1 cellular context compared by ENCODE assay signal in the genomic region with DNA sequence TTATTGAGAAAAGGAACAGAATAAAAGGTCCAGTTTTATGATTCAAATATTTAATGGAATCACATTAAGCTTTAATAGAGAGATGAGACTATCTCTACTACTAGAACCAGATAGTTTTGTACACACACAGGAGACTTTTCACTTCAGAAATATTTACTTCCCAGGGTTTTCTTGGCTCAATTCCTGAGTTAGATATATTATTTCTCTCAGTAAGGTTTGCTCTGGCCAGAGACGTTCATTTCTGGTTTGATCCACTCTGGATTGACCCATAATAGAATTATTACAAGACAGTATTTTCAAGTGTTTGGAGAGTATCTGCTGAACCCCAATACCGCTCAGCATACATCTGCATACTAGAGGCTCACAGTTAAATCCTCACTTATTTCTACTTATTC.
TF ChIP-seq lines count a peak whose summit lies in the region.

No MANE protein-coding gene starts in this region.

TF ChIP-seq in GM23338, 12 proteins besides CTCF, POLR2A, EP300 and RAD21 (continued from another document):
- TF ChIP-seq, protein P1, sequence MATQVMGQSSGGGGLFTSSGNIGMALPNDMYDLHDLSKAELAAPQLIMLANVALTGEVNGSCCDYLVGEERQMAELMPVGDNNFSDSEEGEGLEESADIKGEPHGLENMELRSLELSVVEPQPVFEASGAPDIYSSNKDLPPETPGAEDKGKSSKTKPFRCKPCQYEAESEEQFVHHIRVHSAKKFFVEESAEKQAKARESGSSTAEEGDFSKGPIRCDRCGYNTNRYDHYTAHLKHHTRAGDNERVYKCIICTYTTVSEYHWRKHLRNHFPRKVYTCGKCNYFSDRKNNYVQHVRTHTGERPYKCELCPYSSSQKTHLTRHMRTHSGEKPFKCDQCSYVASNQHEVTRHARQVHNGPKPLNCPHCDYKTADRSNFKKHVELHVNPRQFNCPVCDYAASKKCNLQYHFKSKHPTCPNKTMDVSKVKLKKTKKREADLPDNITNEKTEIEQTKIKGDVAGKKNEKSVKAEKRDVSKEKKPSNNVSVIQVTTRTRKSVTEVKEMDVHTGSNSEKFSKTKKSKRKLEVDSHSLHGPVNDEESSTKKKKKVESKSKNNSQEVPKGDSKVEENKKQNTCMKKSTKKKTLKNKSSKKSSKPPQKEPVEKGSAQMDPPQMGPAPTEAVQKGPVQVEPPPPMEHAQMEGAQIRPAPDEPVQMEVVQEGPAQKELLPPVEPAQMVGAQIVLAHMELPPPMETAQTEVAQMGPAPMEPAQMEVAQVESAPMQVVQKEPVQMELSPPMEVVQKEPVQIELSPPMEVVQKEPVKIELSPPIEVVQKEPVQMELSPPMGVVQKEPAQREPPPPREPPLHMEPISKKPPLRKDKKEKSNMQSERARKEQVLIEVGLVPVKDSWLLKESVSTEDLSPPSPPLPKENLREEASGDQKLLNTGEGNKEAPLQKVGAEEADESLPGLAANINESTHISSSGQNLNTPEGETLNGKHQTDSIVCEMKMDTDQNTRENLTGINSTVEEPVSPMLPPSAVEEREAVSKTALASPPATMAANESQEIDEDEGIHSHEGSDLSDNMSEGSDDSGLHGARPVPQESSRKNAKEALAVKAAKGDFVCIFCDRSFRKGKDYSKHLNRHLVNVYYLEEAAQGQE (IDR thresholded peaks at IDR 0.05; ENCODE audit: unreplicated experiment), result no peak
- no peak for TF ChIP-seq EZH2phosphoT487 (IDR thresholded peaks at IDR 0.05; ENCODE audit: unreplicated experiment)
- no peak for TF ChIP-seq NANOG (IDR thresholded peaks at IDR 0.05; ENCODE audit: borderline replicate concordance)
- TF ChIP-seq, protein P2, sequence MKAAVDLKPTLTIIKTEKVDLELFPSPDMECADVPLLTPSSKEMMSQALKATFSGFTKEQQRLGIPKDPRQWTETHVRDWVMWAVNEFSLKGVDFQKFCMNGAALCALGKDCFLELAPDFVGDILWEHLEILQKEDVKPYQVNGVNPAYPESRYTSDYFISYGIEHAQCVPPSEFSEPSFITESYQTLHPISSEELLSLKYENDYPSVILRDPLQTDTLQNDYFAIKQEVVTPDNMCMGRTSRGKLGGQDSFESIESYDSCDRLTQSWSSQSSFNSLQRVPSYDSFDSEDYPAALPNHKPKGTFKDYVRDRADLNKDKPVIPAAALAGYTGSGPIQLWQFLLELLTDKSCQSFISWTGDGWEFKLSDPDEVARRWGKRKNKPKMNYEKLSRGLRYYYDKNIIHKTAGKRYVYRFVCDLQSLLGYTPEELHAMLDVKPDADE (IDR thresholded peaks at IDR 0.05), result no peak
